ENCODE assay signal across 21 cellular contexts in the genomic region with DNA sequence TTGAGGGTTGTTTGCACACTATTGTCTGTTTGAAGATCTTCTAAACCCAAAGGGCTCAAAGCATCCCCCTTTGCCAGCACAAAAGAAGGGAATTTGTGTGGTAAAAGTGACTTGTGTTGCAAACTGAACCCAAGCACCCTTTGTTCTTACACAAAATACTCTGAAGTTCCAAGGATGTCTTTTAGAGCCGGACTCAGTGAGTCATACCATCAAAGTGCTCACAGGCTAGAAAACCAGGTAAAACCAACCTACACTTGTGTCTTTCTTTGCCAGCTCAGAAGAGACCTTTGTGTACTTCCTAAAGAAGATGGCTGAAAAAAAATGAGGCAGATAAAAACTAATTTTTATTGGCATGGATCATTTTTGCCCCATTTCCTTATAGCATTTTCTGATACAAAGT.
"Had no signal": no experiment of that assay in that cellular context is flagged by ENCODE, and none has a peak within 500 bp of the region (broad histone marks: within the 10 kb centered on the region; RNA-seq: fewer than 3 reads in every experiment).

No MANE protein-coding gene starts in this region.

- H3K27me3 Mint-ChIP-seq: brain, progenitor cell of endocrine pancreas, T-helper 17 cell had no signal

- H2AFZ ChIP-seq: hepatocyte had no signal

- H3K27ac Mint-ChIP-seq: activated naive CD8-positive, alpha-beta T cell; activated T-helper 1 cell treated with anti-CD3 and anti-CD28 coated beads, Interleukin-12 subunit alpha, Interleukin-12 subunit beta, Interleukin-2, Interleukin-4 antibody, amounts not matched to agents 30 ng/mL and 10 ng/mL and 1 ng/mL, durations not matched to agents 14 hours and 24 hours and 36 hours; progenitor cell of endocrine pancreas; T-helper 17 cell had no signal

- H3K4me3 ChIP-seq: esophagus muscularis mucosa, hepatocyte, lung, right atrium auricular region, thyroid gland had no signal

- DNase-seq: activated CD4-positive, alpha-beta T cell treated with anti-CD3 and anti-CD28 coated beads for 1 hour; activated CD4-positive, alpha-beta T cell treated with anti-CD3 and anti-CD28 coated beads, Interleukin-2, amount 50 U/mL, for 4 hours; activated gamma-delta T cell treated with Interleukin-2 at 50 U/mL for 16 hours; amniotic stem cell; cerebellar nuclear complex; effector CD8-positive, alpha-beta T cell; stimulated activated CD4-positive, alpha-beta T cell treated with anti-CD3 and anti-CD28 coated beads, Interleukin-12 subunit alpha, Interleukin-12 subunit beta, amount 100 ng/mL, for 4 hours; stimulated activated CD4-positive, alpha-beta T cell treated with anti-CD3 and anti-CD28 coated beads, Interleukin-1b, Interleukin-23, amount 100 ng/mL, for 48 hours; stimulated activated CD8-positive, alpha-beta memory T cell treated with anti-CD3 and anti-CD28 coated beads, Interleukin-4, amount 100 ng/mL, for 48 hours; stimulated activated naive CD4-positive, alpha-beta T cell treated with Interleukin-2 at 50 U/mL for 16 hours; T-helper 17 cell; thyroid gland had no signal

- H3K4me1 Mint-ChIP-seq: T-helper 17 cell had no signal

- ATAC-seq: left lobe of liver, T-helper 17 cell had no signal

- H3K27ac ChIP-seq: esophagus muscularis mucosa, hepatocyte, right atrium auricular region, thyroid gland had no signal

- H3K4me1 ChIP-seq: esophagus muscularis mucosa, right atrium auricular region had no signal

- H3K36me3 ChIP-seq: esophagus muscularis mucosa, right atrium auricular region, thyroid gland had no signal

- H3K4me3 Mint-ChIP-seq: activated naive CD8-positive, alpha-beta T cell; activated T-helper 1 cell treated with anti-CD3 and anti-CD28 coated beads, Interleukin-12 subunit alpha, Interleukin-12 subunit beta, Interleukin-2, Interleukin-4 antibody, amounts not matched to agents 30 ng/mL and 10 ng/mL and 1 ng/mL, durations not matched to agents 14 hours and 24 hours and 36 hours; T-helper 17 cell had no signal

- H3K9me3 Mint-ChIP-seq: activated T-helper 1 cell treated with anti-CD3 and anti-CD28 coated beads, Interleukin-12 subunit alpha, Interleukin-12 subunit beta, Interleukin-2, Interleukin-4 antibody, amounts not matched to agents 30 ng/mL and 10 ng/mL and 1 ng/mL, durations not matched to agents 14 hours and 24 hours and 36 hours had no signal

- H3K36me3 Mint-ChIP-seq: activated naive CD8-positive, alpha-beta T cell had no signal

- H3K9me3 ChIP-seq: esophagus muscularis mucosa, right atrium auricular region, thyroid gland had no signal

- H3K79me2 ChIP-seq: hepatocyte had no signal

- H3K27me3 ChIP-seq: esophagus muscularis mucosa, hepatocyte, right atrium auricular region, thyroid gland had no signal

- H3K4me2 ChIP-seq: hepatocyte had no signal
